Comparison of ENCODE assay signal across 8 cellular contexts in genomic region chr18:59358611-59359575, GRCh38. TPM values are rescaled to one million over a fixed set of nuclear protein-coding genes. Genes with fewer than 3 reads are reported as not detected.
A peak's percentile ranks its signal among the peaks of the same experiment; 100 is the strongest.
DNase-seq lines count a peak whose midpoint lies in the region; ATAC-seq lines count a peak whose summit lies in the region.

Gene LMAN1, minus strand, starts transcription at chr18:59359265. Its CDS starts 21 bp downstream, at chr18:59359244.

- peak; percentile 91 for DNase-seq in CD1c-positive myeloid dendritic cell (ENCODE audit: extremely low spot score)
- DNase-seq in NCI-H748 treated with DMSO at 0.1 percent for 48 hours (lab: John Stamatoyannopoulos, UW) = peak; percentile 93
- DNase-seq in activated CD4-positive, alpha-beta T cell treated with anti-CD3 and anti-CD28 coated beads, Interleukin-2, amount 50 U/mL, for 24 hours (ENCODE audit: low read depth in 1 of 2, low spot score in 1 of 2) = peak; percentile 86 to 88
- peak; percentile 89 for DNase-seq in dedifferentiated amniotic fluid mesenchymal stem cell (ENCODE audit: extremely low spot score)
- peak; percentile 97 for DNase-seq in left lobe of liver (ENCODE audit: low spot score)
- DNase-seq in stimulated activated CD4-positive, alpha-beta T cell treated with anti-CD3 and anti-CD28 coated beads, Interleukin-2, amount 100 ng/mL, for 24 hours = peak; percentile 96 to 97

- ATAC-seq in GM19397 (IDR thresholded peaks at IDR 0.05; ENCODE audit: unreplicated experiment) (peak; percentile 97), HG03565 (IDR thresholded peaks at IDR 0.05; ENCODE audit: unreplicated experiment) (peak; percentile 84), left lobe of liver (peak; percentile 98)

RNA-seq across cellular contexts. Expression of gene LMAN1, which starts in this region (rescaled TPM):
- 118 TPM for total RNA-seq in left lobe of liver

Comparison
In these comparisons a context has a peak if more than half of its experiments do, and no peak if none do; other contexts are left out.
1. Peak in every context shown above with its lines: DNase-seq and ATAC-seq.